In genomic region chr20:35059110-35059509, GRCh38 we compare ENCODE assay signal across 18 cellular contexts. TPM values are rescaled to one million over a fixed set of nuclear protein-coding genes. Genes with fewer than 3 reads are reported as not detected.
DNase-seq lines count a peak whose midpoint lies in the region; ATAC-seq, FAIRE-seq and TF ChIP-seq lines count a peak whose summit lies in the region.
"Had no signal": no experiment of that assay in that cellular context is flagged by ENCODE, and none has a peak within 500 bp of the region (broad histone marks: within the 10 kb centered on the region; RNA-seq: fewer than 3 reads in every experiment).

No MANE protein-coding gene starts in this region.

- H2AFZ ChIP-seq in K562 (ENCODE audit: low read depth, low read length) = no peak overlapping the region
- H2AFZ ChIP-seq: GM23338 had no signal

- CTCF ChIA-PET in A549 (lab: Yijun Ruan, JAX) (interaction anchor here (1.0 kb wide), 1 partner anchor 15 kb away, joined by 3 read pairs; no protein-coding TSS in a partner anchor), HEK293 (lab: Yijun Ruan, JAX) (interaction anchor here (1.6 kb wide), 1 partner anchor 37 kb away, joined by 3 read pairs; no protein-coding TSS in a partner anchor), K562 (lab: Yijun Ruan, JAX; ENCODE audit: low intra/inter-chr PET ratio) (no interaction called here)

- H3K79me2 ChIP-seq in K562 (ENCODE audit: control insufficient read depth, insufficient read depth, low read length) = peaks cover 53% of the 10 kb centered on the region

- ATAC-seq in activated T-cell treated with anti-CD3 and anti-CD28 coated beads, Interleukin-2, amount 50 U/mL, for 72 hours (replicated peaks in 1 of 2) = no peak
- no peak for ATAC-seq in A549
- ATAC-seq in K562 = no peak
- no peak for ATAC-seq in heart left ventricle
- ATAC-seq in GM19035 (IDR thresholded peaks at IDR 0.05; ENCODE audit: unreplicated experiment) = no peak
- ATAC-seq: GM23338, HCT116 had no signal

- no peak for DNase-seq in activated T-cell treated with anti-CD3 and anti-CD28 coated beads, Interleukin-2, amount 50 U/mL, for 72 hours
- DNase-seq in activated T-cell treated with anti-CD3 and anti-CD28 coated beads, Interleukin-2, amount 50 U/mL, for 48 hours = no peak
- DNase-seq in A549 (ENCODE audit: low read depth in 1 of 2, low spot score in 1 of 2) (no peak), K562 (ENCODE audit: extremely low read depth in 1 of 4, low spot score in 3 of 4) (no peak), heart left ventricle (no peak)
- DNase-seq: AML-193; Caco-2; CD4-positive, alpha-beta T cell had no signal

- H3K4me2 ChIP-seq in A549 (no peak overlapping the region), K562 (ENCODE audit: insufficient read depth, low read length) (no peak overlapping the region)
- H3K4me2 ChIP-seq: GM23338 had no signal

- H3K27ac ChIP-seq in A549 (no peak overlapping the region), HEK293 (ENCODE audit: extremely low read depth, low read depth, low read length) (no peak overlapping the region), K562 (ENCODE audit: extremely low read depth, low read depth, low read length) (no peak overlapping the region), heart left ventricle (no peak overlapping the region)
- H3K27ac ChIP-seq: C4-2B had no signal

- H3K27me3 ChIP-seq in K562 (ENCODE audit: control insufficient read depth in 2 of 2, insufficient read depth in 2 of 2, low read length in 2 of 2) (no peaks in the 10 kb centered on the region), heart left ventricle (no peaks in the 10 kb centered on the region)

- peaks cover 68% of the 10 kb centered on the region for H3K4me1 Mint-ChIP-seq in activated T-cell treated with anti-CD3 and anti-CD28 coated beads, Interleukin-2, amount 50 U/mL, for 72 hours (ENCODE audit: low read depth)

- no peak for FAIRE-seq in A549 (lab: Jason Lieb, UNC)
- FAIRE-seq in K562 (lab: Jason Lieb, UNC) = no peak
- FAIRE-seq: A204.1, D721Med, G401.6, GM12891, H54 had no signal

- WGBS in A549 (ENCODE audit: missing lambda C conversion rate) = 85% methylated on average over 2 of the region's 2 CpGs
- WGBS in K562 (ENCODE audit: insufficient coverage, low coverage, missing lambda C conversion rate) = 83% methylated on average over 2 of the region's 2 CpGs
- 92 to 98% (median 98%) methylated on average over 2 of the region's 2 CpGs for WGBS in heart left ventricle, 4 donors

- H3K36me3 Mint-ChIP-seq in activated T-cell treated with anti-CD3 and anti-CD28 coated beads, Interleukin-2, amount 50 U/mL, for 72 hours (ENCODE audit: insufficient read depth in 2 of 2) = peaks cover 13 to 34% of the 10 kb centered on the region in 2 donors

- peak overlapping the region; percentile 7 for H3K27ac Mint-ChIP-seq in activated T-cell treated with anti-CD3 and anti-CD28 coated beads, Interleukin-2, amount 50 U/mL, for 72 hours
- H3K27ac Mint-ChIP-seq: CD4-positive, alpha-beta T cell; GM23338 had no signal

- intact Hi-C loops in K562 (cut with micrococcal nuclease) (no loop called here), heart left ventricle (cut with DNase I) (no loop called here)

- no peaks in the 10 kb centered on the region for H3K9me3 Mint-ChIP-seq in activated T-cell treated with anti-CD3 and anti-CD28 coated beads, Interleukin-2, amount 50 U/mL, for 72 hours
- H3K9me3 Mint-ChIP-seq: CD4-positive, alpha-beta T cell; GM23338 had no signal

- TF ChIP-seq EP300 in A549 (IDR thresholded peaks at IDR 0.05) = no peak
- TF ChIP-seq EP300 in K562 (IDR thresholded peaks at IDR 0.05; ENCODE audit: low read length) = no peak

- TF ChIP-seq CTCF in A549 (IDR thresholded peaks at IDR 0.05) (no peak), HEK293 (tag by site-specific recombination; IDR thresholded peaks at IDR 0.05) (no peak), K562 (IDR thresholded peaks at IDR 0.05 in 2 of 3, conservative IDR thresholded peaks at IDR 0.05 in 1 of 3; ENCODE audit: insufficient read depth in 2 of 3, low read depth in 1 of 3, low read length in 3 of 3) (no peak), heart left ventricle (IDR thresholded peaks at IDR 0.05) (no peak)

- TF ChIP-seq POLR2A in A549 (IDR thresholded peaks at IDR 0.05; ENCODE audit: low read length) (no peak), K562 (conservative IDR thresholded peaks at IDR 0.05) (no peak), heart left ventricle (IDR thresholded peaks at IDR 0.05) (no peak)

- H3K36me3 ChIP-seq in HEK293 (ENCODE audit: control insufficient read depth in 2 of 2, insufficient read depth in 1 of 2, low read length in 2 of 2) (peaks cover 4 to 26% of the 10 kb centered on the region in 2 experiments; a peak in 2 of 3 replicates), K562 (ENCODE audit: control insufficient read depth, insufficient read depth, low read length) (peaks cover 43% of the 10 kb centered on the region), heart left ventricle (peaks cover 0 to 48% (median 27%) of the 10 kb centered on the region in 9 donors)

- H3K4me3 Mint-ChIP-seq in activated T-cell treated with anti-CD3 and anti-CD28 coated beads, Interleukin-2, amount 50 U/mL, for 72 hours = no peak overlapping the region
- H3K4me3 Mint-ChIP-seq: CD4-positive, alpha-beta T cell; GM23338 had no signal

- no peaks in the 10 kb centered on the region for H3K27me3 Mint-ChIP-seq in activated T-cell treated with anti-CD3 and anti-CD28 coated beads, Interleukin-2, amount 50 U/mL, for 72 hours (ENCODE audit: low read depth)
- H3K27me3 Mint-ChIP-seq: CD4-positive, alpha-beta T cell had no signal

- no peaks in the 10 kb centered on the region for H3K9me1 ChIP-seq in K562 (ENCODE audit: control insufficient read depth, insufficient read depth, low read length)

- no peak overlapping the region for H3K9ac ChIP-seq in K562 (ENCODE audit: insufficient read depth in 1 of 2, low read depth in 2 of 2, low read length in 2 of 2)

- H3K9me3 ChIP-seq in A549 (no peaks in the 10 kb centered on the region), HEK293 (ENCODE audit: control insufficient read depth, insufficient read depth, low read depth, low read length) (no peaks in the 10 kb centered on the region), K562 (replicated peaks; ENCODE audit: control insufficient read depth, insufficient read depth, low read depth, low read length) (no peaks in the 10 kb centered on the region), heart left ventricle (no peaks in the 10 kb centered on the region)
- H3K9me3 ChIP-seq: Caco-2 had no signal

- TF ChIP-seq RAD21 in A549 (conservative IDR thresholded peaks at IDR 0.05 in 1 of 2, IDR thresholded peaks at IDR 0.05 in 1 of 2) (no peak), K562 (CRISPR knock-in tag; conservative IDR thresholded peaks at IDR 0.05 in 1 of 2, IDR thresholded peaks at IDR 0.05 in 1 of 2) (no peak)

- 0 out of 2 replicates have a peak, but pooled peaks cover 4% of the 10 kb centered on the region for H4K20me1 ChIP-seq in K562 (replicated peaks; ENCODE audit: control insufficient read depth, insufficient read depth, low read length)

- no TSS peak for BruUV-seq in K562 (replicated peaks; lab: Mats Ljungman, UMichigan)

- in situ Hi-C loops in K562 (cut with MboI) = no loop called here

- POLR2A ChIA-PET in A549 (lab: Yijun Ruan, JAX) = no interaction called here
- POLR2A ChIA-PET in HEK293 (lab: Yijun Ruan, JAX) = no interaction called here
- POLR2A ChIA-PET in K562 (lab: Yijun Ruan, JAX) = no interaction called here

- H3K4me1 ChIP-seq in A549 (peaks cover 14% of the 10 kb centered on the region; the same call in 2 of the 3 replicates), HEK293 (ENCODE audit: control insufficient read depth, insufficient read depth, low read length) (peaks cover 15% of the 10 kb centered on the region), K562 (replicated peaks in 1 of 2; ENCODE audit: control insufficient read depth in 2 of 2, insufficient read depth in 2 of 2, low read length in 2 of 2) (no peaks in the 10 kb centered on the region), heart left ventricle (peaks cover 0 to 41% (median 14%) of the 10 kb centered on the region in 12 donors)

- H3K4me3 ChIP-seq in A549 (no peak overlapping the region), HEK293 (ENCODE audit: low read depth, low read length) (no peak overlapping the region), K562 (no peak overlapping the region), heart left ventricle (no peak overlapping the region)
- H3K4me3 ChIP-seq: GM23338 had no signal

TF ChIP-seq in A549, 52 proteins besides CTCF, POLR2A, EP300 and RAD21 (continues in another document):
- TF ChIP-seq MAFK (IDR thresholded peaks at IDR 0.05; ENCODE audit: partially characterized antibody) = peak; percentile 8

TF ChIP-seq in HEK293, 187 proteins besides CTCF, POLR2A, EP300 and RAD21 (continues in another document):
- no peak for TF ChIP-seq ZNF169 (tag by site-specific recombination; IDR thresholded peaks at IDR 0.05)

TF ChIP-seq in K562, 482 proteins besides CTCF, POLR2A, EP300 and RAD21 (continues in another document):
- peak; percentile 49; the same call in 1 of the 2 replicates for TF ChIP-seq ZNF121 (CRISPR knock-in tag; conservative IDR thresholded peaks at IDR 0.05)

RNA-seq across cellular contexts. Expression of gene TRPC4AP, which starts 33.5 kb away (rescaled TPM):
- total RNA-seq in activated T-cell treated with anti-CD3 and anti-CD28 coated beads, Interleukin-2, amount 50 U/mL, for 72 hours = 10 to 100 TPM; 72.8 to 78.6 TPM
- polyA plus RNA-seq in A549 (2011; rRNA removed) (55.3 and 64.6 TPM in 2 replicates), A549 (2017; fragmentation: RNase III; extraction: RNeasy Plus Mini Kit Qiagen cat#74134 plus additional on column Dnase treatment) (49.5 to 51.4 TPM (median 50.7 TPM) in 3 replicates), K562 (2011; rRNA removed) (70.3 and 92.0 TPM in 2 replicates), K562 (2014; fragmentation: Illumina TruSeq; extraction: Trizol) (49.1 and 53.7 TPM in 2 replicates), K562 (2014; fragmentation: Nextera tagmentation; extraction: Ambion mirVana) (1 to 10 TPM; 2.3 to 3.6 TPM), K562 (2014; rRNA removed) (54.4 and 55.0 TPM in 2 replicates), heart left ventricle (10 to 100 TPM; 21.2 to 42.7 TPM)
- 51.8 and 65.8 TPM in 2 replicates for polyA plus RNA-seq in A549 (2012; cell fraction: cytosol; rRNA removed)
- 118 and 120 TPM in 2 replicates for polyA plus RNA-seq in A549 (2012; cell fraction: nucleus; rRNA removed)
- polyA minus RNA-seq in A549 (2011; rRNA and poly(A)+ RNA removed) = 70.9 and 76.2 TPM in 2 replicates
- total RNA-seq in K562 (2011; cell fraction: chromatin; rRNA removed; ENCODE audit: low replicate concordance) = 144 and 200 TPM in 2 replicates
- total RNA-seq in K562 (2011; cell fraction: nucleolus; rRNA removed) = 104 and 109 TPM in 2 replicates
- total RNA-seq in K562 (2011; cell fraction: nucleoplasm; rRNA removed) = 81.8 and 94.8 TPM in 2 replicates
- total RNA-seq in K562 (2014; rRNA removed) (27.8 and 30.4 TPM in 2 replicates), K562 (2014; rRNA removed; fragmentation: Illumina TruSeq; extraction: Trizol) (30.8 and 31.4 TPM in 2 replicates), K562 (2015; rRNA removed; fragmentation: Illumina TruSeq; extraction: Trizol) (33.2 and 33.3 TPM in 2 replicates), K562 (2021) (52.4 and 55.9 TPM in 2 replicates), heart left ventricle (10 to 100 TPM; 31.5 to 51.8 (median 38.6) TPM)
- 72.8 and 74.0 TPM in 2 replicates for polyA plus RNA-seq in K562 (2011; cell fraction: cytosol; rRNA removed)
- 202 and 245 TPM in 2 replicates for polyA plus RNA-seq in K562 (2011; cell fraction: nucleus; rRNA removed)
- 41.4 and 126 TPM in 2 replicates for polyA plus RNA-seq in K562 (2012)
- polyA minus RNA-seq in K562 (2011; rRNA and poly(A)+ RNA removed) = 79.0 and 79.5 TPM in 2 replicates
- 42.6 and 43.7 TPM in 2 replicates for polyA minus RNA-seq in K562 (2011; cell fraction: cytosol; rRNA and poly(A)+ RNA removed)
- 37.8 and 72.4 TPM in 2 replicates for polyA minus RNA-seq in K562 (2011; cell fraction: nucleus; rRNA and poly(A)+ RNA removed)
